Comparison of ENCODE assay signal across 8 cellular contexts in the genomic region with DNA sequence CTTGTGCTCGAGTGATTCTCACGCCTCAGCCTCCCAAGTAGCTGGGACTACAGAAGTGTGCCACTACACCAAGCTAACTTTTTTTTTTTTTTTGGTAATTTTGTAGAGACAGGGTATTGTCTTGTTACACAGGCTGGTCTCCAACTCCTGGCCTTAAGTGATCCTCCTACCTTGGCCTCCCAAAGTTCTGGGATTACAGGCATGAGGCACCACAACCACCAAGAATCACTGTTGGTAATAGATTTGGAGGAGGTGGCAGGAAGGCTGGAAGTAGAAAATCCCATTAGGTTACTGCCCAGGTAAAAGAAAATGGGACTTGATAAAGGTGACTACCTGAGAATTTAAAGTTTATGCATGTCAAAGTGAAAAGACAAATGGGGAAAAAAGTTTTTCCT. TPM values are rescaled to one million over a fixed set of nuclear protein-coding genes. Genes with fewer than 3 reads are reported as not detected.
DNase-seq lines count a peak whose midpoint lies in the region; TF ChIP-seq lines count a peak whose summit lies in the region.

No MANE protein-coding gene starts in this region.

- no peak for TF ChIP-seq CTCF in astrocyte of the cerebellum (IDR thresholded peaks at IDR 0.05; ENCODE audit: low read depth, low read length, missing control alignments)
- no peak for TF ChIP-seq CTCF in GM10266 (IDR thresholded peaks at IDR 0.05; ENCODE audit: control insufficient read depth, insufficient read depth, low read depth, missing control alignments)

- H3K27ac ChIP-seq in BLaER1, result peak overlapping the region; percentile 85; the same call in 1 of the 2 replicates
- no peak overlapping the region for H3K27ac ChIP-seq in HUES64 (ENCODE audit: low read depth, low read length)
- no peak overlapping the region for H3K27ac ChIP-seq in mucosa of rectum (ENCODE audit: low read depth in 2 of 2, low read length in 2 of 2)

- DNase-seq in astrocyte of the cerebellum (ENCODE audit: low read depth) (no peak), GM10266 (ENCODE audit: extremely low spot score) (no peak), 8988T (no peak), NCI-H1417 treated with DMSO at 0.1 percent for 48 hours (lab: John Stamatoyannopoulos, UW) (no peak), COR-L47 (lab: John Stamatoyannopoulos, UW) (no peak)

- peaks cover 35% of the 10 kb centered on the region for H4K20me1 ChIP-seq in BLaER1

- WGBS in HUES64, result 92% methylated on average over 2 of the region's 2 CpGs

- H3K4me3 ChIP-seq in BLaER1 (peak overlapping the region; percentile 77), HUES64 (ENCODE audit: low read length) (peak overlapping the region; percentile 87), astrocyte of the cerebellum (ENCODE audit: low read depth, low read length) (peak overlapping the region; percentile 70), mucosa of rectum (ENCODE audit: low read length in 2 of 2) (peak overlapping the region in 1 of 2 donors; percentile 89)

- peaks cover 10% of the 10 kb centered on the region; the same call in 1 of the 2 replicates for H3K36me3 ChIP-seq in BLaER1
- peaks cover 7% of the 10 kb centered on the region; the same call in 1 of the 2 replicates for H3K36me3 ChIP-seq in HUES64 (ENCODE audit: insufficient read depth, low read length)
- no peaks in the 10 kb centered on the region for H3K36me3 ChIP-seq in mucosa of rectum (ENCODE audit: control insufficient read depth in 2 of 2, insufficient read depth in 2 of 2, low read length in 2 of 2)

- H3K27me3 ChIP-seq in BLaER1, result no peaks in the 10 kb centered on the region
- no peaks in the 10 kb centered on the region for H3K27me3 ChIP-seq in HUES64 (ENCODE audit: insufficient read depth, low read length)
- no peaks in the 10 kb centered on the region for H3K27me3 ChIP-seq in mucosa of rectum (ENCODE audit: control insufficient read depth in 2 of 2, insufficient read depth in 2 of 2, low read length in 2 of 2)

- H3K4me2 ChIP-seq in BLaER1, result peak overlapping the region; percentile 99

- H3K9me3 ChIP-seq in BLaER1 (no peaks in the 10 kb centered on the region), HUES64 (ENCODE audit: insufficient read depth, low read depth, low read length) (no peaks in the 10 kb centered on the region), mucosa of rectum (ENCODE audit: control insufficient read depth in 2 of 2, low read length in 2 of 2) (no peaks in the 10 kb centered on the region)

- H3K4me1 ChIP-seq in BLaER1 (peaks cover 87% of the 10 kb centered on the region), HUES64 (ENCODE audit: insufficient read depth, low read length) (peaks cover 11% of the 10 kb centered on the region; the same call in 1 of the 2 replicates), mucosa of rectum (ENCODE audit: control insufficient read depth in 2 of 2, insufficient read depth in 2 of 2, low read length in 2 of 2) (peaks cover 20 to 24% of the 10 kb centered on the region in 2 donors)

- peak overlapping the region; percentile 87 for H3K9ac ChIP-seq in BLaER1
- peak overlapping the region; percentile 95; the same call in 1 of the 2 replicates for H3K9ac ChIP-seq in HUES64 (ENCODE audit: low read depth, low read length)
- H3K9ac ChIP-seq in mucosa of rectum (ENCODE audit: low read depth in 1 of 2, low read length in 2 of 2), result peak overlapping the region; percentile 73 to 94

- in situ Hi-C loops in astrocyte of the cerebellum (cut with HindIII; ENCODE audit: low sequenced_read_pairs), result no loop called here

RNA-seq across cellular contexts. Expression of a gene that starts 1.4 kb away (rescaled TPM):
- polyA plus RNA-seq in HUES64 (2013, experiment 1 of 2), result 52.6 TPM
- polyA plus RNA-seq in HUES64 (2013, experiment 2 of 2), result 53.4 TPM

RNA-seq across cellular contexts. Expression of a gene that starts 36.7 kb away (rescaled TPM):
- polyA plus RNA-seq in HUES64 (2013, experiment 1 of 2), result 3.4 TPM
- polyA plus RNA-seq in HUES64 (2013, experiment 2 of 2), result 3.2 TPM

RNA-seq across cellular contexts. Expression of a gene that starts 43.0 kb away (rescaled TPM):
- 0.15 TPM for polyA plus RNA-seq in HUES64 (2013, experiment 1 of 2)
- polyA plus RNA-seq in HUES64 (2013, experiment 2 of 2), result not detected

RNA-seq across cellular contexts. Expression of a gene that starts 44.1 kb away (rescaled TPM):
- polyA plus RNA-seq in HUES64 (2013, experiment 1 of 2), result 0.55 TPM
- polyA plus RNA-seq in HUES64 (2013, experiment 2 of 2), result 0.76 TPM
